31 cellular contexts compared by ENCODE assay signal in genomic region chr4:76514087-76514486, GRCh38.
"Had no signal": no experiment of that assay in that cellular context is flagged by ENCODE, and none has a peak within 500 bp of the region (broad histone marks: within the 10 kb centered on the region; RNA-seq: fewer than 3 reads in every experiment).

No MANE protein-coding gene starts in this region.

- H3K9me3 ChIP-seq: adrenal gland had no signal

- DNase-seq: activated B cell treated with CpG ODN at 0.5 μM for 24 hours; activated CD4-positive, alpha-beta memory T cell treated with anti-CD3 and anti-CD28 coated beads for 36 hours; activated CD4-positive, alpha-beta T cell treated with anti-CD3 and anti-CD28 coated beads for 4 hours; activated CD4-positive, alpha-beta T cell treated with anti-CD3 and anti-CD28 coated beads, Interleukin-2, amount 10 ng/mL, durations not matched to agents 24 days and 14 days; activated CD4-positive, alpha-beta T cell treated with anti-CD3 and anti-CD28 coated beads, Interleukin-2, amount 50 U/mL, for 1 hour; activated CD4-positive, alpha-beta T cell treated with anti-CD3 and anti-CD28 coated beads, Interleukin-2, amount 50 U/mL, for 4 hours; activated CD4-positive, CD25-positive, alpha-beta regulatory T cell treated with anti-CD3 and anti-CD28 coated beads, Interleukin-2, amount 50 U/mL, for 72 hours; activated CD8-positive, alpha-beta memory T cell treated with anti-CD3 and anti-CD28 coated beads, Interleukin-2, amount 50 U/mL, for 4 hours; activated CD8-positive, alpha-beta T cell treated with anti-CD3 and anti-CD28 coated beads for 36 hours; activated effector memory CD4-positive, alpha-beta T cell treated with anti-CD3 and anti-CD28 coated beads, Interleukin-2, amount 50 U/mL, for 16 hours; activated gamma-delta T cell treated with Interleukin-2 at 50 U/mL for 16 hours; activated naive CD4-positive, alpha-beta T cell; activated naive CD4-positive, alpha-beta T cell treated with anti-CD3 and anti-CD28 coated beads for 36 hours; activated naive CD4-positive, alpha-beta T cell treated with anti-CD3 and anti-CD28 coated beads, Interleukin-2, amount 50 U/mL, for 16 hours; activated naive CD8-positive, alpha-beta T cell treated with anti-CD3 and anti-CD28 coated beads for 36 hours; activated T-cell treated with anti-CD3 and anti-CD28 coated beads for 4 hours; activated T-cell treated with anti-CD3 and anti-CD28 coated beads, Interleukin-2, amount 50 U/mL, for 1 hour; activated T-cell treated with anti-CD3 and anti-CD28 coated beads, Interleukin-2, amount 50 U/mL, for 4 hours; activated T-cell treated with anti-CD3 and anti-CD28 coated beads, Interleukin-2, amount 50 U/mL, for 72 hours; adrenal gland; amniotic stem cell; aorta; caudate nucleus; cerebellar nuclear complex; T-helper 2 cell; T-helper 9 cell had no signal

- ATAC-seq: activated CD8-positive, alpha-beta T cell treated with anti-CD3 and anti-CD28 coated beads for 36 hours; activated naive CD4-positive, alpha-beta T cell treated with anti-CD3 and anti-CD28 coated beads, Interleukin-2, amount 50 U/mL, for 72 hours; activated T-cell treated with anti-CD3 and anti-CD28 coated beads, Interleukin-2, amount 50 U/mL, for 4 hours; activated T-cell treated with anti-CD3 and anti-CD28 coated beads, Interleukin-2, amount 50 U/mL, for 72 hours; activated T-helper 17 cell treated with anti-CD3 and anti-CD28 coated beads, Interleukin-2, amount 50 U/mL, for 72 hours had no signal

- H3K4me1 ChIP-seq: adrenal gland had no signal

- H3K27me3 ChIP-seq: adrenal gland, cardiac muscle cell had no signal

- H3K4me3 ChIP-seq: adrenal gland, cardiac muscle cell had no signal

- FAIRE-seq: astrocyte, bronchial epithelial cell had no signal

- H3K27ac ChIP-seq: adrenal gland, cardiac muscle cell had no signal

- H3K36me3 ChIP-seq: adrenal gland, cardiac muscle cell had no signal
